37 cellular contexts compared by ENCODE assay signal in the genomic region with DNA sequence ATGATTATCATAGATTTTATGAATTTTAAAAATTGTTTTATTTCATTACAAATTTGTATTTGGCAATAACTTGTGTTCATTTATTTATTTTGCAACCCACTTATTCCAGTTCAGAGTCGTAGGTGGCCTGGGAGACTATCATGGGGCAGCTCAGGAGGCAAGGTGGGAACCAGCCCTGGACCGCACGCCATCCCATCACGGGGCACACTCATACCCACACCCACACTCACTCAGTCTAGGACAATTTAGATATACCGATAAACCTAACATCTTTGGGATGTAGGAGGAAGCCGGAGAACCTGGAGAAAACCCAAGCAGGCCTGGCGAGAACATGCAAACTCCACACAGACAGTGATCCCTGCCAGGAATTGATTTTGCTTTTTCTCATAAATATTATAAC.
"Had no signal": no experiment of that assay in that cellular context is flagged by ENCODE, and none has a peak within 500 bp of the region (broad histone marks: within the 10 kb centered on the region; RNA-seq: fewer than 3 reads in every experiment).

No MANE protein-coding gene starts in this region.

- H3K4me3 ChIP-seq: MG63, Peyer's patch had no signal

- H3K4me3 Mint-ChIP-seq: activated CD4-positive, alpha-beta memory T cell treated with anti-CD3 and anti-CD28 coated beads, Interleukin-2, amount 10 ng/mL, durations not matched to agents 7 days and 5 days; activated CD8-positive, alpha-beta memory T cell treated with anti-CD3 and anti-CD28 coated beads, Interleukin-2, amount 10 ng/mL, durations not matched to agents 7 days and 5 days; activated naive CD4-positive, alpha-beta T cell treated with anti-CD3 and anti-CD28 coated beads, Interleukin-2, amount 10 ng/mL, durations not matched to agents 7 days and 5 days; activated naive CD8-positive, alpha-beta T cell; activated naive CD8-positive, alpha-beta T cell treated with anti-CD3 and anti-CD28 coated beads, Interleukin-2, amount 50 U/mL, for 24 hours; brain had no signal

- H3K36me3 ChIP-seq: MG63, Peyer's patch, WERI-Rb-1 had no signal

- DNase-seq: activated CD4-positive, alpha-beta memory T cell treated with anti-CD3 and anti-CD28 coated beads, Interleukin-2, amount 10 ng/mL, durations not matched to agents 7 days and 5 days; activated CD4-positive, alpha-beta T cell treated with anti-CD3 and anti-CD28 coated beads for 1 hour; activated CD4-positive, alpha-beta T cell treated with anti-CD3 and anti-CD28 coated beads for 48 hours; activated CD4-positive, CD25-positive, alpha-beta regulatory T cell; activated CD8-positive, alpha-beta memory T cell treated with anti-CD3 and anti-CD28 coated beads for 24 hours; activated CD8-positive, alpha-beta memory T cell treated with anti-CD3 and anti-CD28 coated beads, Interleukin-2, amount 10 ng/mL, durations not matched to agents 7 days and 5 days; activated CD8-positive, alpha-beta memory T cell treated with anti-CD3 and anti-CD28 coated beads, Interleukin-2, amount 50 U/mL, for 48 hours; activated effector memory CD4-positive, alpha-beta T cell treated with Interleukin-2 at 50 U/mL for 16 hours; activated naive CD4-positive, alpha-beta T cell treated with anti-CD3 and anti-CD28 coated beads, Interleukin-2, amount 10 ng/mL, durations not matched to agents 7 days and 5 days; activated naive CD8-positive, alpha-beta T cell treated with anti-CD3 and anti-CD28 coated beads, Interleukin-2, amount 50 U/mL, for 24 hours; activated T-cell treated with anti-CD3 and anti-CD28 coated beads, Interleukin-2, amount 50 U/mL, for 48 hours; central memory CD4-positive, alpha-beta T cell; Karpas-422; MG63; MV-4-11; NCI-H1092 treated with DMSO at 0.1 percent for 48 hours; NCI-H1417; NCI-H146; NCI-H187; NCI-H2029 treated with DMSO at 0.1 percent for 48 hours; NCI-H2107; NCI-H2171; NCI-H510A; NCI-H526; NCI-H748 treated with DMSO at 0.1 percent for 48 hours; NK-92 treated with Interleukin-12 subunit alpha and Interleukin-12 subunit beta, amount 100 ng/mL, for 24 hours; PC-3; Peyer's patch; RPMI8226; SW 1271; T-helper 1 cell; T-helper 2 cell; T-helper 9 cell; WERI-Rb-1 had no signal

- H3K27ac ChIP-seq: Peyer's patch, WERI-Rb-1 had no signal

- H3K36me3 Mint-ChIP-seq: brain had no signal

- H3K9me3 ChIP-seq: MG63, Peyer's patch had no signal

- FAIRE-seq: bronchial epithelial cell had no signal

- ATAC-seq: activated CD8-positive, alpha-beta memory T cell treated with anti-CD3 and anti-CD28 coated beads, Interleukin-2, amount 10 ng/mL, durations not matched to agents 7 days and 5 days; activated naive CD8-positive, alpha-beta T cell treated with anti-CD3 and anti-CD28 coated beads, Interleukin-2, amount 50 U/mL, for 24 hours; PC-3 had no signal

- H3K27me3 ChIP-seq: MG63, Peyer's patch had no signal

- H3K27ac Mint-ChIP-seq: activated CD4-positive, alpha-beta memory T cell treated with anti-CD3 and anti-CD28 coated beads, Interleukin-2, amount 10 ng/mL, durations not matched to agents 7 days and 5 days; activated CD8-positive, alpha-beta memory T cell treated with anti-CD3 and anti-CD28 coated beads, Interleukin-2, amount 10 ng/mL, durations not matched to agents 7 days and 5 days; activated naive CD4-positive, alpha-beta T cell treated with anti-CD3 and anti-CD28 coated beads, Interleukin-2, amount 10 ng/mL, durations not matched to agents 7 days and 5 days; activated naive CD8-positive, alpha-beta T cell; activated naive CD8-positive, alpha-beta T cell treated with anti-CD3 and anti-CD28 coated beads, Interleukin-2, amount 50 U/mL, for 24 hours; brain had no signal

- H3K27me3 Mint-ChIP-seq: activated CD4-positive, alpha-beta memory T cell treated with anti-CD3 and anti-CD28 coated beads, Interleukin-2, amount 10 ng/mL, durations not matched to agents 7 days and 5 days; activated CD8-positive, alpha-beta memory T cell treated with anti-CD3 and anti-CD28 coated beads, Interleukin-2, amount 10 ng/mL, durations not matched to agents 7 days and 5 days; activated naive CD4-positive, alpha-beta T cell treated with anti-CD3 and anti-CD28 coated beads, Interleukin-2, amount 10 ng/mL, durations not matched to agents 7 days and 5 days; activated naive CD8-positive, alpha-beta T cell; activated naive CD8-positive, alpha-beta T cell treated with anti-CD3 and anti-CD28 coated beads, Interleukin-2, amount 50 U/mL, for 24 hours; brain had no signal

- H3K4me1 Mint-ChIP-seq: brain had no signal
